In genomic region chr14:54475911-54476310, GRCh38 we compare ENCODE assay signal across 18 cellular contexts.
"Had no signal": no experiment of that assay in that cellular context is flagged by ENCODE, and none has a peak within 500 bp of the region (broad histone marks: within the 10 kb centered on the region; RNA-seq: fewer than 3 reads in every experiment).

No MANE protein-coding gene starts in this region.

- H3K9me3 ChIP-seq: lower lobe of right lung, suprapubic skin, upper lobe of left lung had no signal

- DNase-seq: activated CD4-positive, alpha-beta T cell treated with anti-CD3 and anti-CD28 coated beads for 1 hour; activated CD8-positive, alpha-beta memory T cell treated with anti-CD3 and anti-CD28 coated beads, Interleukin-2, amount 50 U/mL, for 48 hours; activated CD8-positive, alpha-beta T cell treated with anti-CD3 and anti-CD28 coated beads for 36 hours; activated naive CD4-positive, alpha-beta T cell treated with Interleukin-2 at 50 U/mL for 16 hours; adrenal gland; caudate nucleus; dermis blood vessel endothelial cell; foreskin keratinocyte; head of caudate nucleus; left cardiac atrium; lower lobe of right lung; natural killer cell; occipital lobe; stimulated activated CD4-positive, alpha-beta T cell treated with anti-CD3 and anti-CD28 coated beads, Interleukin-2, amount 100 ng/mL, for 48 hours; stimulated activated naive CD4-positive, alpha-beta T cell treated with Interleukin-2 at 50 U/mL for 16 hours; T-helper 9 cell; upper lobe of left lung had no signal

- ATAC-seq: activated CD8-positive, alpha-beta T cell treated with anti-CD3 and anti-CD28 coated beads for 36 hours; foreskin keratinocyte; lower lobe of right lung; natural killer cell had no signal

- H3K4me1 ChIP-seq: lower lobe of right lung, suprapubic skin, upper lobe of left lung had no signal

- H3K27me3 ChIP-seq: adrenal gland, foreskin keratinocyte, suprapubic skin, upper lobe of left lung had no signal

- H3K27ac ChIP-seq: adrenal gland, foreskin keratinocyte, lower lobe of right lung, suprapubic skin, upper lobe of left lung had no signal

- H3K4me3 ChIP-seq: adrenal gland, lower lobe of right lung, suprapubic skin, upper lobe of left lung had no signal
